9 cellular contexts compared by ENCODE assay signal in the genomic region with DNA sequence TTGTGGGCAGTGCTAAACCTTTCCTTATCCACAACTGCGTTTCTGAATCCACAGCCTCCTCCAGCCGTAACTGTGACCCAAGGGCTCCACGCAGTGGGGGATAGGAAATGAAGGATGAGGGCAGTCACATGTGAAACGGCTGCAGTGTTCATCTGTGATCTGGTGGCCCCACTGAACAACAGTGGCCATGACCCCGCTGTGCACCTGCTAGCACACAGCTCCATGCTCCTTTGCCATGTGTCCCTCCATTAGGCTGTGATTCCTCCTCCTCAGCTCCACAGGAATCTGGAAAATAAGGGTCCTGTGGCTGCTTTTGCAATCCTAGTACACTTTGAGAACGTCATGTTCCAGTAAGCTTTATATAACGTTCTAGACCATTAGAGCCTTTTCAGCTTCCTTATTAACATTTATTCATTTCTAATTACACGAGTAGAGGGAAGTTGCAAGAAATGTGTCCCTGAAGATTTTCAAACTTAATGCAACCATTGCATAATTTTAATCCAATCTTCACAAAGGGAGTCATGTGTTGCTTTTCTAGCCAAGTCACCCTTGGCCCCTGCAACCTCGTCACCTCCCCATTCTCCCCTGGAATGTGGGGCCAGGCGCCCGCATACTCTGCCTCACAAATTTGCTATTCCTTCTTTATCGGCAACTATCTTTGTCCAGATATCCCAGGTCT. TPM values are rescaled to one million over a fixed set of nuclear protein-coding genes. Genes with fewer than 3 reads are reported as not detected.
DNase-seq lines count a peak whose midpoint lies in the region; ATAC-seq, FAIRE-seq and TF ChIP-seq lines count a peak whose summit lies in the region.
"Had no signal": no experiment of that assay in that cellular context is flagged by ENCODE, and none has a peak within 500 bp of the region (broad histone marks: within the 10 kb centered on the region; RNA-seq: fewer than 3 reads in every experiment).

No MANE protein-coding gene starts in this region.

- H3K9me3 Mint-ChIP-seq in CD8-positive, alpha-beta memory T cell = peaks cover 0 to 4% (median 3%) of the 10 kb centered on the region in 5 donors

- POLR2A ChIA-PET in CD8-positive, alpha-beta memory T cell (lab: Charles Lee) = no interaction called here

- no peak overlapping the region for H3K27ac Mint-ChIP-seq in CD8-positive, alpha-beta memory T cell
- no peak overlapping the region for H3K27ac Mint-ChIP-seq in T-helper 17 cell

- peak; percentile 18 for TF ChIP-seq CTCF in D721Med (IDR thresholded peaks at IDR 0.05; ENCODE audit: insufficient read depth, missing control alignments)
- TF ChIP-seq CTCF in fibroblast of mammary gland (conservative IDR thresholded peaks at IDR 0.05; ENCODE audit: control insufficient read depth, insufficient read depth, low read depth, low read length) = peak; percentile 33
- no peak for TF ChIP-seq CTCF in omental fat pad (IDR thresholded peaks at IDR 0.05)

- CTCF ChIA-PET in CD8-positive, alpha-beta memory T cell (lab: Charles Lee) = interaction anchor here (1.2 to 2.3 kb wide), 3 partner anchors 12 to 547 kb away, joined by 3 to 6 read pairs (median 5); no protein-coding TSS in a partner anchor

- H3K4me1 ChIP-seq in CD8-positive, alpha-beta memory T cell (ENCODE audit: insufficient read depth, low read length) = no peaks in the 10 kb centered on the region

- H3K9me3 ChIP-seq in CD8-positive, alpha-beta memory T cell (ENCODE audit: low read length) = no peaks in the 10 kb centered on the region
- no peaks in the 10 kb centered on the region for H3K9me3 ChIP-seq in T-helper 17 cell (ENCODE audit: control insufficient read depth, low read length, poor library complexity, severe bottlenecking)
- H3K9me3 ChIP-seq: SJSA1 had no signal

- no peak for FAIRE-seq in D721Med (lab: Jason Lieb, UNC)

- ATAC-seq in omental fat pad (ENCODE audit: low FRiP score) (peak; percentile 34), HG03521 (IDR thresholded peaks at IDR 0.05; ENCODE audit: unreplicated experiment) (no peak), T-helper 17 cell (no peak)

- H3K36me3 Mint-ChIP-seq in CD8-positive, alpha-beta memory T cell = no peaks in the 10 kb centered on the region
- H3K36me3 Mint-ChIP-seq in T-helper 17 cell (ENCODE audit: low read depth) = peaks cover 4% of the 10 kb centered on the region

- H3K4me3 Mint-ChIP-seq in CD8-positive, alpha-beta memory T cell = no peak overlapping the region
- no peak overlapping the region for H3K4me3 Mint-ChIP-seq in T-helper 17 cell

- DNase-seq in D721Med (ENCODE audit: insufficient read length, low spot score) = peak; percentile 33
- peak; percentile 72 for DNase-seq in NOMO-1 treated with dmso at 0.1 percent for 144 hours (lab: John Stamatoyannopoulos, UW; ENCODE audit: unreplicated experiment)
- DNase-seq in fibroblast of mammary gland (ENCODE audit: low read depth) = peak; percentile 41
- no peak for DNase-seq in omental fat pad (ENCODE audit: low spot score)
- DNase-seq in NCI-H2171 treated with DMSO at 0.1 percent for 48 hours (lab: John Stamatoyannopoulos, UW) = no peak
- DNase-seq in CD8-positive, alpha-beta memory T cell = no peak
- no peak for DNase-seq in T-helper 17 cell

- H3K4me3 ChIP-seq in fibroblast of mammary gland (ENCODE audit: control insufficient read depth, low read depth, low read length) = no peak overlapping the region
- H3K4me3 ChIP-seq in CD8-positive, alpha-beta memory T cell (ENCODE audit: low read length) = no peak overlapping the region
- H3K4me3 ChIP-seq: SJSA1 had no signal

- peaks cover 34 to 60% of the 10 kb centered on the region in 2 donors for H3K27me3 Mint-ChIP-seq in CD8-positive, alpha-beta memory T cell
- H3K27me3 Mint-ChIP-seq in T-helper 17 cell = peaks cover 67% of the 10 kb centered on the region

- peaks cover 0 to 6% (median 5%) of the 10 kb centered on the region in 3 donors for H3K4me1 Mint-ChIP-seq in CD8-positive, alpha-beta memory T cell
- peaks cover 9% of the 10 kb centered on the region for H3K4me1 Mint-ChIP-seq in T-helper 17 cell

- no peaks in the 10 kb centered on the region for H3K36me3 ChIP-seq in CD8-positive, alpha-beta memory T cell (ENCODE audit: insufficient read depth, low read length)
- H3K36me3 ChIP-seq: SJSA1 had no signal

- H3K27ac ChIP-seq in CD8-positive, alpha-beta memory T cell (ENCODE audit: low read depth, low read length) = no peak overlapping the region
- H3K27ac ChIP-seq: SJSA1 had no signal

- H3K27me3 ChIP-seq in CD8-positive, alpha-beta memory T cell (ENCODE audit: insufficient read depth, low read length, poor library complexity, severe bottlenecking) = peaks cover 4% of the 10 kb centered on the region
- H3K27me3 ChIP-seq: SJSA1 had no signal

RNA-seq across cellular contexts. Expression of gene NAPG, which starts 7.1 kb away (rescaled TPM):
- total RNA-seq in omental fat pad (10 to 100 TPM; 25.7 to 37.7 (median 32.7) TPM), T-helper 17 cell (10 to 100 TPM; 31.2 to 37.9 TPM)
- 10 to 100 TPM; 27.5 to 29.6 TPM for total RNA-seq in CD8-positive, alpha-beta memory T cell
- 10.1 TPM for polyA plus RNA-seq in CD8-positive, alpha-beta memory T cell

Comparison
In these comparisons a context has a peak if more than half of its experiments do, and no peak if none do; other contexts are left out.
1. DNase-seq: peak in D721Med (single experiment), NOMO-1 treated with dmso at 0.1 percent for 144 hours (single experiment) and fibroblast of mammary gland (single experiment); none in omental fat pad (single experiment), NCI-H2171 treated with DMSO at 0.1 percent for 48 hours (single experiment), CD8-positive, alpha-beta memory T cell (0 of 5) and T-helper 17 cell (0 of 3).
2. CTCF ChIP-seq: peak in D721Med (single experiment) and fibroblast of mammary gland (single experiment); none in omental fat pad (0 of 3).